ENCODE assay signal across 1 cellular context in the genomic region with DNA sequence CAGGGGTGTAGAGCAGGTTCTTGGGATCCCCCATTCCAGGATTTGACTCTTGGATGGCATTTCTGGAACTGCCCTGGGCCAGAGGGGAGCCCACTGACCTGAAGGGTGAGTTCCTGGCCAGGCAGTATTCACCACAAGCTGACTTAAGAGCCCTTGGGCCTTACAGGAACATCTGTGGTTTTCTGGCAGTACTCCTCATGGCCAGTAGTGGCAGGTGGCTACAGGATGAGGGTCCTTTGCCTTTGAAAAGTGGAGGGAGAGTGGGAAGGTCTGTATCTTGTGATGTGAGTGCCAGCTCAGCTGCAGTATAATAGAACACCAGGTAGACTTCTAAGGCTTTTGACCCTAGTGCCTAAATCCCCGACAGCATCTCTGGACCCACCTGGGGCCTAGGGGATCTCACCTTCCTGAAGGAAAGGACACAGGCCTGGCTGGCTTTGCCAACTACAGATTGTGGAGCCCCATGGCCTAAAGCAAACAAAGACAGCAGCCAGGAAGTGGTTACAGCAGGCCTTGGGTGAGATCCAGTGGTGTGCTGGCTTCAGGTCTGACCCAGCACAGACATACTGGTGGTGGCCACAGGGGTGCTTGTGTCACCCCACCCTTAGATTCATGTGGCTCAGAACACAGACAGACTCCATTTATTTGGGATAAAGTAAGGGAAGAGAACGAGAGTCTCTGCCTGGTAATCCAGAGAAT.
TF ChIP-seq lines count a peak whose summit lies in the region.

No MANE protein-coding gene starts in this region.

TF ChIP-seq in HCT116, 20 proteins besides CTCF, POLR2A, EP300 and RAD21 (continued from another document):
- TF ChIP-seq, protein P1, sequence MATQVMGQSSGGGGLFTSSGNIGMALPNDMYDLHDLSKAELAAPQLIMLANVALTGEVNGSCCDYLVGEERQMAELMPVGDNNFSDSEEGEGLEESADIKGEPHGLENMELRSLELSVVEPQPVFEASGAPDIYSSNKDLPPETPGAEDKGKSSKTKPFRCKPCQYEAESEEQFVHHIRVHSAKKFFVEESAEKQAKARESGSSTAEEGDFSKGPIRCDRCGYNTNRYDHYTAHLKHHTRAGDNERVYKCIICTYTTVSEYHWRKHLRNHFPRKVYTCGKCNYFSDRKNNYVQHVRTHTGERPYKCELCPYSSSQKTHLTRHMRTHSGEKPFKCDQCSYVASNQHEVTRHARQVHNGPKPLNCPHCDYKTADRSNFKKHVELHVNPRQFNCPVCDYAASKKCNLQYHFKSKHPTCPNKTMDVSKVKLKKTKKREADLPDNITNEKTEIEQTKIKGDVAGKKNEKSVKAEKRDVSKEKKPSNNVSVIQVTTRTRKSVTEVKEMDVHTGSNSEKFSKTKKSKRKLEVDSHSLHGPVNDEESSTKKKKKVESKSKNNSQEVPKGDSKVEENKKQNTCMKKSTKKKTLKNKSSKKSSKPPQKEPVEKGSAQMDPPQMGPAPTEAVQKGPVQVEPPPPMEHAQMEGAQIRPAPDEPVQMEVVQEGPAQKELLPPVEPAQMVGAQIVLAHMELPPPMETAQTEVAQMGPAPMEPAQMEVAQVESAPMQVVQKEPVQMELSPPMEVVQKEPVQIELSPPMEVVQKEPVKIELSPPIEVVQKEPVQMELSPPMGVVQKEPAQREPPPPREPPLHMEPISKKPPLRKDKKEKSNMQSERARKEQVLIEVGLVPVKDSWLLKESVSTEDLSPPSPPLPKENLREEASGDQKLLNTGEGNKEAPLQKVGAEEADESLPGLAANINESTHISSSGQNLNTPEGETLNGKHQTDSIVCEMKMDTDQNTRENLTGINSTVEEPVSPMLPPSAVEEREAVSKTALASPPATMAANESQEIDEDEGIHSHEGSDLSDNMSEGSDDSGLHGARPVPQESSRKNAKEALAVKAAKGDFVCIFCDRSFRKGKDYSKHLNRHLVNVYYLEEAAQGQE (IDR thresholded peaks at IDR 0.05; ENCODE audit: low read depth), result no peak
- TF ChIP-seq EZH2phosphoT487 (IDR thresholded peaks at IDR 0.05; ENCODE audit: borderline replicate concordance) (no peak), CBX3 (IDR thresholded peaks at IDR 0.05; ENCODE audit: low read depth) (no peak), SP1 (IDR thresholded peaks at IDR 0.05; ENCODE audit: low read depth) (no peak), TCF7L2 (IDR thresholded peaks at IDR 0.05; ENCODE audit: borderline replicate concordance, extremely low read depth, insufficient read depth, insufficient read length) (no peak), JUND (IDR thresholded peaks at IDR 0.05) (no peak), ZNF274 (IDR thresholded peaks at IDR 0.05; ENCODE audit: low read depth, low read length) (no peak), SIN3A (IDR thresholded peaks at IDR 0.05; ENCODE audit: low read depth) (no peak), FOSL1 (IDR thresholded peaks at IDR 0.05; ENCODE audit: low read depth) (no peak), CEBPB (IDR thresholded peaks at IDR 0.05; ENCODE audit: low read depth) (no peak), ZFX (IDR thresholded peaks at IDR 0.05) (no peak), YY1 (IDR thresholded peaks at IDR 0.05; ENCODE audit: extremely low read depth, insufficient replicate concordance, low read depth, low read length) (no peak)
- TF ChIP-seq, protein P2, sequence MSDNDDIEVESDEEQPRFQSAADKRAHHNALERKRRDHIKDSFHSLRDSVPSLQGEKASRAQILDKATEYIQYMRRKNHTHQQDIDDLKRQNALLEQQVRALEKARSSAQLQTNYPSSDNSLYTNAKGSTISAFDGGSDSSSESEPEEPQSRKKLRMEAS (IDR thresholded peaks at IDR 0.05), result no peak
- TF ChIP-seq, protein P3, sequence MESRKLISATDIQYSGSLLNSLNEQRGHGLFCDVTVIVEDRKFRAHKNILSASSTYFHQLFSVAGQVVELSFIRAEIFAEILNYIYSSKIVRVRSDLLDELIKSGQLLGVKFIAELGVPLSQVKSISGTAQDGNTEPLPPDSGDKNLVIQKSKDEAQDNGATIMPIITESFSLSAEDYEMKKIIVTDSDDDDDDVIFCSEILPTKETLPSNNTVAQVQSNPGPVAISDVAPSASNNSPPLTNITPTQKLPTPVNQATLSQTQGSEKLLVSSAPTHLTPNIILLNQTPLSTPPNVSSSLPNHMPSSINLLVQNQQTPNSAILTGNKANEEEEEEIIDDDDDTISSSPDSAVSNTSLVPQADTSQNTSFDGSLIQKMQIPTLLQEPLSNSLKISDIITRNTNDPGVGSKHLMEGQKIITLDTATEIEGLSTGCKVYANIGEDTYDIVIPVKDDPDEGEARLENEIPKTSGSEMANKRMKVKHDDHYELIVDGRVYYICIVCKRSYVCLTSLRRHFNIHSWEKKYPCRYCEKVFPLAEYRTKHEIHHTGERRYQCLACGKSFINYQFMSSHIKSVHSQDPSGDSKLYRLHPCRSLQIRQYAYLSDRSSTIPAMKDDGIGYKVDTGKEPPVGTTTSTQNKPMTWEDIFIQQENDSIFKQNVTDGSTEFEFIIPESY (IDR thresholded peaks at IDR 0.05; ENCODE audit: extremely low read depth, insufficient replicate concordance, low read length), result no peak
- TF ChIP-seq, protein P4, sequence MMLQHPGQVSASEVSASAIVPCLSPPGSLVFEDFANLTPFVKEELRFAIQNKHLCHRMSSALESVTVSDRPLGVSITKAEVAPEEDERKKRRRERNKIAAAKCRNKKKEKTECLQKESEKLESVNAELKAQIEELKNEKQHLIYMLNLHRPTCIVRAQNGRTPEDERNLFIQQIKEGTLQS (IDR thresholded peaks at IDR 0.05), result no peak
